ENCODE assay signal across 1 cellular context in genomic region chr14:61177279-61178225, GRCh38.
TF ChIP-seq lines count a peak whose summit lies in the region.

No MANE protein-coding gene starts in this region.

TF ChIP-seq in H1, 55 proteins besides CTCF, POLR2A, EP300 and RAD21 (continued from another document):
- TF ChIP-seq CHD7 (IDR thresholded peaks at IDR 0.05; ENCODE audit: insufficient replicate concordance, low read length), result no peak
- TF ChIP-seq TEAD4 (IDR thresholded peaks at IDR 0.05; ENCODE audit: low read depth, low read length), result no peak
- no peak for TF ChIP-seq FOSL1 (IDR thresholded peaks at IDR 0.05; ENCODE audit: insufficient read depth, low read depth, low read length)
- no peak for TF ChIP-seq HDAC2 (IDR thresholded peaks at IDR 0.05; ENCODE audit: borderline replicate concordance in 1 of 2, low read depth in 2 of 2, low read length in 2 of 2)
